Comparison of ENCODE assay signal across 1 cellular context in the genomic region with DNA sequence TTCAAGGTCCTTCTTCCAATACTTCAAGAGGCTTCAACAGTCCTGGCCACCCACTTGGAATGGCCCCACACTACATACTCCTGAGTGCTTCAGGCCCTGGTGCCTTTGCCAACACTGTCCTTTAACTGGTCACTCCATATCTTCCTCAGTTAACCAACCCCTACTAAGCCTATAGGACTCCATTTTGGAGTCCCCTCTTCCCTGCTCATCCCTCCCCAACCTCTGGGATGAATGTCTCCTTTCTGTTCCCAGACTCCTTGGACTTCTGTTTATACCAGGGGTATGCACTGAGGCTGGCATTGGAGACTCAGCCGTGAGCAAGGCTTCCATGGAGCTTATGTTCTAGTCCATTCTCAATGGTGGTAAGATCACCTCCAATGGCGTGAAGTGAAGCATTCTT.
TF ChIP-seq lines count a peak whose summit lies in the region.

No MANE protein-coding gene starts in this region.

TF ChIP-seq in K562, 482 proteins besides CTCF, POLR2A, EP300 and RAD21 (continued from another document):
- TF ChIP-seq, protein P1, sequence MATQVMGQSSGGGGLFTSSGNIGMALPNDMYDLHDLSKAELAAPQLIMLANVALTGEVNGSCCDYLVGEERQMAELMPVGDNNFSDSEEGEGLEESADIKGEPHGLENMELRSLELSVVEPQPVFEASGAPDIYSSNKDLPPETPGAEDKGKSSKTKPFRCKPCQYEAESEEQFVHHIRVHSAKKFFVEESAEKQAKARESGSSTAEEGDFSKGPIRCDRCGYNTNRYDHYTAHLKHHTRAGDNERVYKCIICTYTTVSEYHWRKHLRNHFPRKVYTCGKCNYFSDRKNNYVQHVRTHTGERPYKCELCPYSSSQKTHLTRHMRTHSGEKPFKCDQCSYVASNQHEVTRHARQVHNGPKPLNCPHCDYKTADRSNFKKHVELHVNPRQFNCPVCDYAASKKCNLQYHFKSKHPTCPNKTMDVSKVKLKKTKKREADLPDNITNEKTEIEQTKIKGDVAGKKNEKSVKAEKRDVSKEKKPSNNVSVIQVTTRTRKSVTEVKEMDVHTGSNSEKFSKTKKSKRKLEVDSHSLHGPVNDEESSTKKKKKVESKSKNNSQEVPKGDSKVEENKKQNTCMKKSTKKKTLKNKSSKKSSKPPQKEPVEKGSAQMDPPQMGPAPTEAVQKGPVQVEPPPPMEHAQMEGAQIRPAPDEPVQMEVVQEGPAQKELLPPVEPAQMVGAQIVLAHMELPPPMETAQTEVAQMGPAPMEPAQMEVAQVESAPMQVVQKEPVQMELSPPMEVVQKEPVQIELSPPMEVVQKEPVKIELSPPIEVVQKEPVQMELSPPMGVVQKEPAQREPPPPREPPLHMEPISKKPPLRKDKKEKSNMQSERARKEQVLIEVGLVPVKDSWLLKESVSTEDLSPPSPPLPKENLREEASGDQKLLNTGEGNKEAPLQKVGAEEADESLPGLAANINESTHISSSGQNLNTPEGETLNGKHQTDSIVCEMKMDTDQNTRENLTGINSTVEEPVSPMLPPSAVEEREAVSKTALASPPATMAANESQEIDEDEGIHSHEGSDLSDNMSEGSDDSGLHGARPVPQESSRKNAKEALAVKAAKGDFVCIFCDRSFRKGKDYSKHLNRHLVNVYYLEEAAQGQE (CRISPR knock-in tag; IDR thresholded peaks at IDR 0.05; ENCODE audit: low read depth) = 0 out of 2 replicates have a peak, but pooled peaks have one; percentile 16
- TF ChIP-seq ZSCAN29 (IDR thresholded peaks at IDR 0.05) (no peak), RHOXF2B (CRISPR knock-in tag; conservative IDR thresholded peaks at IDR 0.05) (no peak), GTF2A2 (tag; IDR thresholded peaks at IDR 0.05) (peak; percentile 56; the same call in 1 of the 2 replicates), KLF6 (CRISPR knock-in tag; IDR thresholded peaks at IDR 0.05; ENCODE audit: borderline replicate concordance) (0 out of 2 replicates have a peak, but pooled peaks have one; percentile 62), MECOM (CRISPR knock-in tag; IDR thresholded peaks at IDR 0.05) (peak; percentile 44; the same call in 1 of the 2 replicates), RCOR1 (IDR thresholded peaks at IDR 0.05; ENCODE audit: borderline replicate concordance in 1 of 2, low read depth in 2 of 2, low read length in 2 of 2) (no peak), EGR1 (conservative IDR thresholded peaks at IDR 0.05) (no peak), CBFB (CRISPR knock-in tag; IDR thresholded peaks at IDR 0.05) (no peak), TEAD4 (IDR thresholded peaks at IDR 0.05; ENCODE audit: low read length) (no peak), TEAD4 (CRISPR knock-in tag; IDR thresholded peaks at IDR 0.05; ENCODE audit: borderline replicate concordance) (no peak), NR2C1 (IDR thresholded peaks at IDR 0.05) (no peak), NR2C1 (tag; IDR thresholded peaks at IDR 0.05) (peak; percentile 43; the same call in 1 of the 2 replicates), ZNF324 (CRISPR knock-in tag; IDR thresholded peaks at IDR 0.05) (no peak), ZNF239 (CRISPR knock-in tag; IDR thresholded peaks at IDR 0.05) (peak; percentile 22; the same call in 1 of the 2 replicates), CBFA2T2 (conservative IDR thresholded peaks at IDR 0.05) (no peak), HNRNPLL (IDR thresholded peaks at IDR 0.05; ENCODE audit: low read depth, low read length, poor library complexity, severe bottlenecking) (no peak), NR4A1 (CRISPR knock-in tag; IDR thresholded peaks at IDR 0.05) (no peak), NR4A1 (tag; IDR thresholded peaks at IDR 0.05) (peak; percentile 84), SP1 (CRISPR knock-in tag; IDR thresholded peaks at IDR 0.05) (no peak), WHSC1 (IDR thresholded peaks at IDR 0.05; ENCODE audit: low read length) (peak; percentile 71), NFRKB (IDR thresholded peaks at IDR 0.05; ENCODE audit: low read depth) (no peak), ZNF12 (CRISPR knock-in tag; IDR thresholded peaks at IDR 0.05) (no peak), NFE2L1 (tag; IDR thresholded peaks at IDR 0.05; ENCODE audit: borderline replicate concordance, low read depth) (no peak), ZFP1 (CRISPR knock-in tag; IDR thresholded peaks at IDR 0.05) (0 out of 2 replicates have a peak, but pooled peaks have one; percentile 60), PTTG1 (tag; IDR thresholded peaks at IDR 0.05; ENCODE audit: low read depth) (peak; percentile 29; the same call in 1 of the 2 replicates), PHB2 (IDR thresholded peaks at IDR 0.05; ENCODE audit: low read depth) (no peak), ZNF133 (CRISPR knock-in tag; IDR thresholded peaks at IDR 0.05) (no peak), BRF1 (IDR thresholded peaks at IDR 0.05; ENCODE audit: borderline replicate concordance, extremely low read depth, insufficient read length) (no peak), ZNF444 (CRISPR knock-in tag; IDR thresholded peaks at IDR 0.05) (no peak), PTRF (tag; IDR thresholded peaks at IDR 0.05) (peak; percentile 76), PYGO2 (tag; IDR thresholded peaks at IDR 0.05) (0 out of 2 replicates have a peak, but pooled peaks have one; percentile 33), HNRNPL (IDR thresholded peaks at IDR 0.05; ENCODE audit: low read depth, low read length) (no peak), HIVEP1 (CRISPR knock-in tag; IDR thresholded peaks at IDR 0.05) (peak; percentile 73; the same call in 1 of the 2 replicates), ERF (CRISPR knock-in tag; IDR thresholded peaks at IDR 0.05) (peak; percentile 75), ZNF311 (CRISPR knock-in tag; IDR thresholded peaks at IDR 0.05) (peak; percentile 93), SMARCA5 (IDR thresholded peaks at IDR 0.05) (no peak)
- TF ChIP-seq, protein P2, sequence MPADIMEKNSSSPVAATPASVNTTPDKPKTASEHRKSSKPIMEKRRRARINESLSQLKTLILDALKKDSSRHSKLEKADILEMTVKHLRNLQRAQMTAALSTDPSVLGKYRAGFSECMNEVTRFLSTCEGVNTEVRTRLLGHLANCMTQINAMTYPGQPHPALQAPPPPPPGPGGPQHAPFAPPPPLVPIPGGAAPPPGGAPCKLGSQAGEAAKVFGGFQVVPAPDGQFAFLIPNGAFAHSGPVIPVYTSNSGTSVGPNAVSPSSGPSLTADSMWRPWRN (IDR thresholded peaks at IDR 0.05; ENCODE audit: low read depth) = no peak
- TF ChIP-seq, protein P3, sequence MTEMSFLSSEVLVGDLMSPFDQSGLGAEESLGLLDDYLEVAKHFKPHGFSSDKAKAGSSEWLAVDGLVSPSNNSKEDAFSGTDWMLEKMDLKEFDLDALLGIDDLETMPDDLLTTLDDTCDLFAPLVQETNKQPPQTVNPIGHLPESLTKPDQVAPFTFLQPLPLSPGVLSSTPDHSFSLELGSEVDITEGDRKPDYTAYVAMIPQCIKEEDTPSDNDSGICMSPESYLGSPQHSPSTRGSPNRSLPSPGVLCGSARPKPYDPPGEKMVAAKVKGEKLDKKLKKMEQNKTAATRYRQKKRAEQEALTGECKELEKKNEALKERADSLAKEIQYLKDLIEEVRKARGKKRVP (CRISPR knock-in tag; IDR thresholded peaks at IDR 0.05) = 0 out of 2 replicates have a peak, but pooled peaks have one; percentile 34
- TF ChIP-seq, protein P4, sequence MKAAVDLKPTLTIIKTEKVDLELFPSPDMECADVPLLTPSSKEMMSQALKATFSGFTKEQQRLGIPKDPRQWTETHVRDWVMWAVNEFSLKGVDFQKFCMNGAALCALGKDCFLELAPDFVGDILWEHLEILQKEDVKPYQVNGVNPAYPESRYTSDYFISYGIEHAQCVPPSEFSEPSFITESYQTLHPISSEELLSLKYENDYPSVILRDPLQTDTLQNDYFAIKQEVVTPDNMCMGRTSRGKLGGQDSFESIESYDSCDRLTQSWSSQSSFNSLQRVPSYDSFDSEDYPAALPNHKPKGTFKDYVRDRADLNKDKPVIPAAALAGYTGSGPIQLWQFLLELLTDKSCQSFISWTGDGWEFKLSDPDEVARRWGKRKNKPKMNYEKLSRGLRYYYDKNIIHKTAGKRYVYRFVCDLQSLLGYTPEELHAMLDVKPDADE (conservative IDR thresholded peaks at IDR 0.05; ENCODE audit: control insufficient read depth, low read depth, low read length) = 0 out of 2 replicates have a peak, but pooled peaks have one; percentile 4
- TF ChIP-seq, protein P5, sequence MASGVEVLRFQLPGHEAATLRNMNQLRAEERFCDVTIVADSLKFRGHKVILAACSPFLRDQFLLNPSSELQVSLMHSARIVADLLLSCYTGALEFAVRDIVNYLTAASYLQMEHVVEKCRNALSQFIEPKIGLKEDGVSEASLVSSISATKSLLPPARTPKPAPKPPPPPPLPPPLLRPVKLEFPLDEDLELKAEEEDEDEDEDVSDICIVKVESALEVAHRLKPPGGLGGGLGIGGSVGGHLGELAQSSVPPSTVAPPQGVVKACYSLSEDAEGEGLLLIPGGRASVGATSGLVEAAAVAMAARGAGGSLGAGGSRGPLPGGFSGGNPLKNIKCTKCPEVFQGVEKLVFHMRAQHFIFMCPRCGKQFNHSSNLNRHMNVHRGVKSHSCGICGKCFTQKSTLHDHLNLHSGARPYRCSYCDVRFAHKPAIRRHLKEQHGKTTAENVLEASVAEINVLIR (CRISPR knock-in tag; IDR thresholded peaks at IDR 0.05) = 0 out of 2 replicates have a peak, but pooled peaks have one; percentile 36
- TF ChIP-seq, protein P6, sequence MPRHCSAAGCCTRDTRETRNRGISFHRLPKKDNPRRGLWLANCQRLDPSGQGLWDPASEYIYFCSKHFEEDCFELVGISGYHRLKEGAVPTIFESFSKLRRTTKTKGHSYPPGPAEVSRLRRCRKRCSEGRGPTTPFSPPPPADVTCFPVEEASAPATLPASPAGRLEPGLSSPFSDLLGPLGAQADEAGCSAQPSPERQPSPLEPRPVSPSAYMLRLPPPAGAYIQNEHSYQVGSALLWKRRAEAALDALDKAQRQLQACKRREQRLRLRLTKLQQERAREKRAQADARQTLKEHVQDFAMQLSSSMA (CRISPR knock-in tag; IDR thresholded peaks at IDR 0.05) = 0 out of 2 replicates have a peak, but pooled peaks have one; percentile 44
- TF ChIP-seq, protein P7, sequence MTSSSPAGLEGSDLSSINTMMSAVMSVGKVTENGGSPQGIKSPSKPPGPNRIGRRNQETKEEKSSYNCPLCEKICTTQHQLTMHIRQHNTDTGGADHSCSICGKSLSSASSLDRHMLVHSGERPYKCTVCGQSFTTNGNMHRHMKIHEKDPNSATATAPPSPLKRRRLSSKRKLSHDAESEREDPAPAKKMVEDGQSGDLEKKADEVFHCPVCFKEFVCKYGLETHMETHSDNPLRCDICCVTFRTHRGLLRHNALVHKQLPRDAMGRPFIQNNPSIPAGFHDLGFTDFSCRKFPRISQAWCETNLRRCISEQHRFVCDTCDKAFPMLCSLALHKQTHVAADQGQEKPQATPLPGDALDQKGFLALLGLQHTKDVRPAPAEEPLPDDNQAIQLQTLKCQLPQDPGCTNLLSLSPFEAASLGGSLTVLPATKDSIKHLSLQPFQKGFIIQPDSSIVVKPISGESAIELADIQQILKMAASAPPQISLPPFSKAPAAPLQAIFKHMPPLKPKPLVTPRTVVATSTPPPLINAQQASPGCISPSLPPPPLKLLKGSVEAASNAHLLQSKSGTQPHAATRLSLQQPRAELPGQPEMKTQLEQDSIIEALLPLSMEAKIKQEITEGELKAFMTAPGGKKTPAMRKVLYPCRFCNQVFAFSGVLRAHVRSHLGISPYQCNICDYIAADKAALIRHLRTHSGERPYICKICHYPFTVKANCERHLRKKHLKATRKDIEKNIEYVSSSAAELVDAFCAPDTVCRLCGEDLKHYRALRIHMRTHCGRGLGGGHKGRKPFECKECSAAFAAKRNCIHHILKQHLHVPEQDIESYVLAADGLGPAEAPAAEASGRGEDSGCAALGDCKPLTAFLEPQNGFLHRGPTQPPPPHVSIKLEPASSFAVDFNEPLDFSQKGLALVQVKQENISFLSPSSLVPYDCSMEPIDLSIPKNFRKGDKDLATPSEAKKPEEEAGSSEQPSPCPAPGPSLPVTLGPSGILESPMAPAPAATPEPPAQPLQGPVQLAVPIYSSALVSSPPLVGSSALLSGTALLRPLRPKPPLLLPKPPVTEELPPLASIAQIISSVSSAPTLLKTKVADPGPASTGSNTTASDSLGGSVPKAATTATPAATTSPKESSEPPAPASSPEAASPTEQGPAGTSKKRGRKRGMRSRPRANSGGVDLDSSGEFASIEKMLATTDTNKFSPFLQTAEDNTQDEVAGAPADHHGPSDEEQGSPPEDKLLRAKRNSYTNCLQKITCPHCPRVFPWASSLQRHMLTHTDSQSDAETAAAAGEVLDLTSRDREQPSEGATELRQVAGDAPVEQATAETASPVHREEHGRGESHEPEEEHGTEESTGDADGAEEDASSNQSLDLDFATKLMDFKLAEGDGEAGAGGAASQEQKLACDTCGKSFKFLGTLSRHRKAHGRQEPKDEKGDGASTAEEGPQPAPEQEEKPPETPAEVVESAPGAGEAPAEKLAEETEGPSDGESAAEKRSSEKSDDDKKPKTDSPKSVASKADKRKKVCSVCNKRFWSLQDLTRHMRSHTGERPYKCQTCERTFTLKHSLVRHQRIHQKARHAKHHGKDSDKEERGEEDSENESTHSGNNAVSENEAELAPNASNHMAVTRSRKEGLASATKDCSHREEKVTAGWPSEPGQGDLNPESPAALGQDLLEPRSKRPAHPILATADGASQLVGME (CRISPR knock-in tag; IDR thresholded peaks at IDR 0.05) = peak; percentile 80; the same call in 1 of the 2 replicates
